ENCODE assay signal across 19 cellular contexts in the genomic region with DNA sequence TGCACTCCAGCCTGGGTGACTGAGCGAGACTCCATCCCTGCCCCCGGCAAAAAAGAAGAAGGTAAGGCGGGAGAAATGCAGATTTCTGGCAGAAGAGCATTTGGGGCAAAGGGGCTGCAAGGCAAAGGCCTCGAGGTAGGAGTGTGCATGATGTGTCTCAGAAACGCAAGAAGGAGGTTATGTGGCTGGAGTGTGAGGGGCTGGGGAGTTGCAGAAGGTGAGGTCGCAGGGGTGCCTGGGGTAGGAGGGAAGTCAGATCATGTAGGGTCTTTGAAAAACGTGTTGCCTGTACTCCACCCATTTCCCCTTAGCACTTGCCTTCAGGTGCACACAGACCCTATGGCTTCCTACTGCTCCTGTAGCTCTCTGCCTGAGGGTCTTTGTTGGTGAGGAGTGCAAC. TPM values are rescaled to one million over a fixed set of nuclear protein-coding genes. Genes with fewer than 3 reads are reported as not detected.
DNase-seq lines count a peak whose midpoint lies in the region; ATAC-seq and TF ChIP-seq lines count a peak whose summit lies in the region.
"Had no signal": no experiment of that assay in that cellular context is flagged by ENCODE, and none has a peak within 500 bp of the region (broad histone marks: within the 10 kb centered on the region; RNA-seq: fewer than 3 reads in every experiment).

No MANE protein-coding gene starts in this region.

- H3K9me3 ChIP-seq in upper lobe of right lung: no peaks in the 10 kb centered on the region
- H3K9me3 ChIP-seq in SJCRH30 (replicated peaks): no peaks in the 10 kb centered on the region
- H3K9me3 ChIP-seq: BLaER1 had no signal

- H3K4me3 ChIP-seq in upper lobe of right lung: no peak overlapping the region
- H3K4me3 ChIP-seq in SJCRH30: no peak overlapping the region
- H3K4me3 ChIP-seq: BLaER1, GM12878, GM23248 had no signal

- no peak for TF ChIP-seq CTCF in upper lobe of right lung (IDR thresholded peaks at IDR 0.05)

- H3K4me1 ChIP-seq in upper lobe of right lung (no peaks in the 10 kb centered on the region), SJCRH30 (no peaks in the 10 kb centered on the region)

- H3K27ac ChIP-seq in upper lobe of right lung (no peak overlapping the region), SJCRH30 (no peak overlapping the region)
- H3K27ac ChIP-seq: BLaER1, GM23248 had no signal

- DNase-seq in activated effector memory CD4-positive, alpha-beta T cell treated with anti-CD3 and anti-CD28 coated beads, Interleukin-2, amount 50 U/mL, for 16 hours: peak; percentile 6
- no peak for DNase-seq in activated effector memory CD4-positive, alpha-beta T cell treated with Interleukin-2 at 50 U/mL for 16 hours
- DNase-seq in ecto neural progenitor cell (ENCODE audit: low spot score): peak; percentile 27
- peak; percentile 25 for DNase-seq in posterior vena cava (ENCODE audit: low spot score)
- peak; percentile 16 for DNase-seq in upper lobe of right lung
- no peak for DNase-seq in COR-L47 (lab: John Stamatoyannopoulos, UW)
- no peak for DNase-seq in SJCRH30
- DNase-seq: 8988T; CD8-positive, alpha-beta T cell; DMS 273 treated with DMSO at 0.1 percent for 48 hours; DMS53; DND-41; EL; GM23248; H7 had no signal

- no peak for ATAC-seq in upper lobe of right lung
- no peak for ATAC-seq in GM19467 (IDR thresholded peaks at IDR 0.05; ENCODE audit: unreplicated experiment)
- ATAC-seq: CD8-positive, alpha-beta T cell; GM12878; HepG2 had no signal

- intact Hi-C loops in posterior vena cava (cut with DNase I): no loop called here
- intact Hi-C loops in upper lobe of right lung (cut with DNase I): no loop called here

- H3K36me3 ChIP-seq in upper lobe of right lung (no peaks in the 10 kb centered on the region), SJCRH30 (no peaks in the 10 kb centered on the region)
- H3K36me3 ChIP-seq: BLaER1 had no signal

- H3K27me3 ChIP-seq in upper lobe of right lung (no peaks in the 10 kb centered on the region), SJCRH30 (no peaks in the 10 kb centered on the region)
- H3K27me3 ChIP-seq: BLaER1 had no signal

RNA-seq across cellular contexts. Expression of a gene that starts 29.9 kb away (rescaled TPM):
- total RNA-seq in posterior vena cava (10 to 100 TPM; 56.3 to 62.9 TPM), upper lobe of right lung (48.7 TPM)
- 38.8 and 42.0 TPM in 2 replicates for total RNA-seq in SJCRH30 (2014; rRNA removed; shearing (Covaris generic))
- total RNA-seq: GM12878 had no signal

Comparison
In these comparisons a context has a peak if more than half of its experiments do, and no peak if none do; other contexts are left out.
1. DNase-seq: peak in activated effector memory CD4-positive, alpha-beta T cell treated with anti-CD3 and anti-CD28 coated beads, Interleukin-2, amount 50 U/mL, for 16 hours (single experiment), ecto neural progenitor cell (single experiment), posterior vena cava (single experiment) and upper lobe of right lung (single experiment); none in activated effector memory CD4-positive, alpha-beta T cell treated with Interleukin-2 at 50 U/mL for 16 hours (single experiment), COR-L47 (single experiment) and SJCRH30 (0 of 2).